In genomic region chr1:203267347-203267846, GRCh38 we compare ENCODE assay signal across 8 cellular contexts. TPM values are rescaled to one million over a fixed set of nuclear protein-coding genes. Genes with fewer than 3 reads are reported as not detected.
DNase-seq lines count a peak whose midpoint lies in the region; ATAC-seq and TF ChIP-seq lines count a peak whose summit lies in the region.

No MANE protein-coding gene starts in this region.

- H3K27ac ChIP-seq in coronary artery: peak overlapping the region; percentile 77 to 89
- H3K27ac ChIP-seq in layer of hippocampus (ENCODE audit: low read depth, low read length): peak overlapping the region; percentile 69

- peak overlapping the region; percentile 87 for H3K4me3 Mint-ChIP-seq in activated CD4-positive, alpha-beta T cell treated with anti-CD3 and anti-CD28 coated beads, Interleukin-2, amount 10 ng/mL, durations not matched to agents 24 days and 14 days

- peak overlapping the region; percentile 76 for H3K4me3 ChIP-seq in coronary artery

- peak; percentile 92 for TF ChIP-seq CTCF in coronary artery (IDR thresholded peaks at IDR 0.05)

- peak; percentile 58 for ATAC-seq in HG03378 (IDR thresholded peaks at IDR 0.05; ENCODE audit: unreplicated experiment)
- no peak for ATAC-seq in HG02610 (IDR thresholded peaks at IDR 0.05; ENCODE audit: unreplicated experiment)

- peaks cover 18% of the 10 kb centered on the region for H3K4me1 Mint-ChIP-seq in activated CD4-positive, alpha-beta T cell treated with anti-CD3 and anti-CD28 coated beads, Interleukin-2, amount 10 ng/mL, durations not matched to agents 24 days and 14 days

- no peaks in the 10 kb centered on the region for H3K36me3 Mint-ChIP-seq in activated CD4-positive, alpha-beta T cell treated with anti-CD3 and anti-CD28 coated beads, Interleukin-2, amount 10 ng/mL, durations not matched to agents 24 days and 14 days (ENCODE audit: low read depth)

- intact Hi-C loops in activated CD4-positive, alpha-beta T cell treated with anti-CD3 and anti-CD28 coated beads, Interleukin-2, amount 10 ng/mL, durations not matched to agents 24 days and 14 days (cut with micrococcal nuclease): loop anchor here (1.0 kb wide), 2 partner anchors 71 to 220 kb away; no protein-coding TSS in a partner anchor

- H3K27me3 Mint-ChIP-seq in activated CD4-positive, alpha-beta T cell treated with anti-CD3 and anti-CD28 coated beads, Interleukin-2, amount 10 ng/mL, durations not matched to agents 24 days and 14 days: peaks cover 4% of the 10 kb centered on the region

- H3K27ac Mint-ChIP-seq in activated CD4-positive, alpha-beta T cell treated with anti-CD3 and anti-CD28 coated beads, Interleukin-2, amount 10 ng/mL, durations not matched to agents 24 days and 14 days: peak overlapping the region; percentile 76

- H3K9me3 Mint-ChIP-seq in activated CD4-positive, alpha-beta T cell treated with anti-CD3 and anti-CD28 coated beads, Interleukin-2, amount 10 ng/mL, durations not matched to agents 24 days and 14 days: no peaks in the 10 kb centered on the region

- peak; percentile 62 for DNase-seq in GF-D8 (lab: John Stamatoyannopoulos, UW)
- DNase-seq in NCI-H526 (lab: John Stamatoyannopoulos, UW): peak; percentile 57 to 77
- DNase-seq in activated CD4-positive, alpha-beta T cell treated with anti-CD3 and anti-CD28 coated beads, Interleukin-2, amount 10 ng/mL, durations not matched to agents 24 days and 14 days: peak; percentile 96
- no peak for DNase-seq in coronary artery (ENCODE audit: low spot score)
- DNase-seq in stimulated activated CD4-positive, alpha-beta T cell treated with anti-CD3 and anti-CD28 coated beads, Interleukin-1b, Interleukin-23, amount 100 ng/mL, for 48 hours: peak; percentile 81

- H3K27me3 ChIP-seq in layer of hippocampus (ENCODE audit: control insufficient read depth, insufficient read depth, low read length): no peaks in the 10 kb centered on the region

RNA-seq across cellular contexts. Expression of gene BTG2, which starts 37.9 kb away (rescaled TPM):
- 106 and 108 TPM in 2 replicates for total RNA-seq in activated CD4-positive, alpha-beta T cell treated with anti-CD3 and anti-CD28 coated beads, Interleukin-2, amount 10 ng/mL, durations not matched to agents 24 days and 14 days

RNA-seq across cellular contexts. Expression of gene CHIT1, which starts 37.9 kb away (rescaled TPM):
- total RNA-seq in activated CD4-positive, alpha-beta T cell treated with anti-CD3 and anti-CD28 coated beads, Interleukin-2, amount 10 ng/mL, durations not matched to agents 24 days and 14 days: 0.21 and 0.70 TPM in 2 replicates
